In the genomic region with DNA sequence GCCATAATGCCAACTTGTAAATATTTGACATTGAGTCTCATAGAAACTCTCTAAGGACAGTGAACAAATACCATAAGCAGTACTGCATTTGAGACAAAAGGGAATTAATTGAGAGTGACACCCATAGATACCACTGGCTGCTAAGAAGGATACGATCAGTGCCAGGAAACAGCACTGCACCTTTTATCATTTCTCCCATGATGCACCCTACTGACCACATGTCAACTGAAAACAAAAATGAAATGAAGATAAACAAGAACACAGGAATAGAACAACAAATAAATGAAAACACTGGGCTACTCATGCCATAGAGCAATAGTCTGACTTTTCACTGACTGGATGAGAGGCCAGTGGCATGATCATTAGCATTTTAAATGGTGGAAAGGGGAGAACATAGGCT, we compare ENCODE assay signal across 17 cellular contexts.
DNase-seq lines count a peak whose midpoint lies in the region; ATAC-seq, FAIRE-seq and TF ChIP-seq lines count a peak whose summit lies in the region.
"Had no signal": no experiment of that assay in that cellular context is flagged by ENCODE, and none has a peak within 500 bp of the region (broad histone marks: within the 10 kb centered on the region; RNA-seq: fewer than 3 reads in every experiment).

No MANE protein-coding gene starts in this region.

- peak; percentile 2 for DNase-seq in NCI-H69 (lab: John Stamatoyannopoulos, UW)
- no peak for DNase-seq in K562 (ENCODE audit: extremely low read depth in 1 of 4, low spot score in 3 of 4)
- no peak for DNase-seq in hypothalamus (lab: John Stamatoyannopoulos, UW)
- no peak for DNase-seq in COLO668 (lab: John Stamatoyannopoulos, UW; ENCODE audit: unreplicated experiment)
- DNase-seq in MV-4-11 (lab: John Stamatoyannopoulos, UW): no peak
- DNase-seq: C1 segment of cervical spinal cord; Caco-2; CD4-positive, alpha-beta memory T cell; DMS53; DMS79 treated with DMSO at 0.1 percent for 48 hours; GF-D8; H9; HFFc6 had no signal

- H3K27me3 ChIP-seq in K562 (ENCODE audit: control insufficient read depth in 2 of 2, insufficient read depth in 2 of 2, low read length in 2 of 2): no peaks in the 10 kb centered on the region

- no peak for TF ChIP-seq POLR2A in K562 (conservative IDR thresholded peaks at IDR 0.05)

- no peaks in the 10 kb centered on the region for H3K9me1 ChIP-seq in K562 (ENCODE audit: control insufficient read depth, insufficient read depth, low read length)

- peak; percentile 39 for ATAC-seq in HG02798 (IDR thresholded peaks at IDR 0.05; ENCODE audit: poor library complexity, unreplicated experiment)
- ATAC-seq in K562: no peak

- TF ChIP-seq EP300 in K562 (IDR thresholded peaks at IDR 0.05; ENCODE audit: low read length): no peak

- H3K79me2 ChIP-seq in K562 (ENCODE audit: control insufficient read depth, insufficient read depth, low read length): no peaks in the 10 kb centered on the region

- POLR2A ChIA-PET in K562 (lab: Yijun Ruan, JAX): no interaction called here

- H3K9me3 ChIP-seq in K562 (replicated peaks; ENCODE audit: control insufficient read depth, insufficient read depth, low read depth, low read length): no peaks in the 10 kb centered on the region
- H3K9me3 ChIP-seq: Caco-2 had no signal

- CTCF ChIA-PET in K562 (lab: Yijun Ruan, JAX; ENCODE audit: low intra/inter-chr PET ratio): no interaction called here

- H3K4me1 ChIP-seq in K562 (replicated peaks in 1 of 2; ENCODE audit: control insufficient read depth in 2 of 2, insufficient read depth in 2 of 2, low read length in 2 of 2): no peaks in the 10 kb centered on the region; a peak in 2 of 5 replicates
- H3K4me1 ChIP-seq: Caco-2 had no signal

- BruUV-seq in K562 (replicated peaks; lab: Mats Ljungman, UMichigan): no TSS peak

- no peak overlapping the region for H3K4me2 ChIP-seq in K562 (ENCODE audit: insufficient read depth, low read length)

- no peak for TF ChIP-seq RAD21 in K562 (CRISPR knock-in tag; conservative IDR thresholded peaks at IDR 0.05 in 1 of 2, IDR thresholded peaks at IDR 0.05 in 1 of 2)

- FAIRE-seq in K562 (lab: Jason Lieb, UNC): no peak
- FAIRE-seq: GM12891, GM18507 had no signal

- no peaks in the 10 kb centered on the region for H3K36me3 ChIP-seq in K562 (ENCODE audit: control insufficient read depth, insufficient read depth, low read length)

- no peak for TF ChIP-seq CTCF in K562 (IDR thresholded peaks at IDR 0.05 in 2 of 3, conservative IDR thresholded peaks at IDR 0.05 in 1 of 3; ENCODE audit: insufficient read depth in 2 of 3, low read depth in 1 of 3, low read length in 3 of 3)

- 6% methylated on average over 1 of the region's 1 CpG for WGBS in K562 (ENCODE audit: insufficient coverage, low coverage, missing lambda C conversion rate)

- no peak overlapping the region for H3K27ac ChIP-seq in K562 (ENCODE audit: extremely low read depth, low read depth, low read length)

- H4K20me1 ChIP-seq in K562 (replicated peaks; ENCODE audit: control insufficient read depth, insufficient read depth, low read length): no peaks in the 10 kb centered on the region

- no peak overlapping the region for H3K4me3 ChIP-seq in K562
- H3K4me3 ChIP-seq: GM23338 had no signal

- peak overlapping the region; percentile 69 for H2AFZ ChIP-seq in K562 (ENCODE audit: low read depth, low read length)

- no peak overlapping the region for H3K9ac ChIP-seq in K562 (ENCODE audit: insufficient read depth in 1 of 2, low read depth in 2 of 2, low read length in 2 of 2)

- intact Hi-C loops in K562 (cut with micrococcal nuclease): no loop called here

- in situ Hi-C loops in K562 (cut with MboI): no loop called here

TF ChIP-seq in K562, 482 proteins besides CTCF, POLR2A, EP300 and RAD21:
- TF ChIP-seq L3MBTL2 (IDR thresholded peaks at IDR 0.05) (peak; percentile 43), U2AF2 (optimal IDR thresholded peaks at IDR 0.05; ENCODE audit: low read depth, low read length) (no peak), MTA1 (IDR thresholded peaks at IDR 0.05; ENCODE audit: borderline replicate concordance) (no peak), RBM25 (IDR thresholded peaks at IDR 0.05; ENCODE audit: low read depth, low read length, severe bottlenecking) (no peak), ZNF175 (CRISPR knock-in tag; IDR thresholded peaks at IDR 0.05; ENCODE audit: low read depth) (0 out of 2 replicates have a peak, but pooled peaks have one; percentile 3), DMBX1 (CRISPR knock-in tag; IDR thresholded peaks at IDR 0.05; ENCODE audit: borderline replicate concordance) (peak; percentile 71; the same call in 1 of the 2 replicates), MEF2D (tag; conservative IDR thresholded peaks at IDR 0.05; ENCODE audit: low read depth) (0 out of 2 replicates have a peak, but pooled peaks have one; percentile 23)
- TF ChIP-seq, protein P1, sequence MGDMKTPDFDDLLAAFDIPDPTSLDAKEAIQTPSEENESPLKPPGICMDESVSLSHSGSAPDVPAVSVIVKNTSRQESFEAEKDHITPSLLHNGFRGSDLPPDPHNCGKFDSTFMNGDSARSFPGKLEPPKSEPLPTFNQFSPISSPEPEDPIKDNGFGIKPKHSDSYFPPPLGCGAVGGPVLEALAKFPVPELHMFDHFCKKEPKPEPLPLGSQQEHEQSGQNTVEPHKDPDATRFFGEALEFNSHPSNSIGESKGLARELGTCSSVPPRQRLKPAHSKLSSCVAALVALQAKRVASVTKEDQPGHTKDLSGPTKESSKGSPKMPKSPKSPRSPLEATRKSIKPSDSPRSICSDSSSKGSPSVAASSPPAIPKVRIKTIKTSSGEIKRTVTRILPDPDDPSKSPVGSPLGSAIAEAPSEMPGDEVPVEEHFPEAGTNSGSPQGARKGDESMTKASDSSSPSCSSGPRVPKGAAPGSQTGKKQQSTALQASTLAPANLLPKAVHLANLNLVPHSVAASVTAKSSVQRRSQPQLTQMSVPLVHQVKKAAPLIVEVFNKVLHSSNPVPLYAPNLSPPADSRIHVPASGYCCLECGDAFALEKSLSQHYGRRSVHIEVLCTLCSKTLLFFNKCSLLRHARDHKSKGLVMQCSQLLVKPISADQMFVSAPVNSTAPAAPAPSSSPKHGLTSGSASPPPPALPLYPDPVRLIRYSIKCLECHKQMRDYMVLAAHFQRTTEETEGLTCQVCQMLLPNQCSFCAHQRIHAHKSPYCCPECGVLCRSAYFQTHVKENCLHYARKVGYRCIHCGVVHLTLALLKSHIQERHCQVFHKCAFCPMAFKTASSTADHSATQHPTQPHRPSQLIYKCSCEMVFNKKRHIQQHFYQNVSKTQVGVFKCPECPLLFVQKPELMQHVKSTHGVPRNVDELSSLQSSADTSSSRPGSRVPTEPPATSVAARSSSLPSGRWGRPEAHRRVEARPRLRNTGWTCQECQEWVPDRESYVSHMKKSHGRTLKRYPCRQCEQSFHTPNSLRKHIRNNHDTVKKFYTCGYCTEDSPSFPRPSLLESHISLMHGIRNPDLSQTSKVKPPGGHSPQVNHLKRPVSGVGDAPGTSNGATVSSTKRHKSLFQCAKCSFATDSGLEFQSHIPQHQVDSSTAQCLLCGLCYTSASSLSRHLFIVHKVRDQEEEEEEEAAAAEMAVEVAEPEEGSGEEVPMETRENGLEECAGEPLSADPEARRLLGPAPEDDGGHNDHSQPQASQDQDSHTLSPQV (IDR thresholded peaks at IDR 0.05): peak; percentile 24; the same call in 1 of the 2 replicates
